In the genomic region with DNA sequence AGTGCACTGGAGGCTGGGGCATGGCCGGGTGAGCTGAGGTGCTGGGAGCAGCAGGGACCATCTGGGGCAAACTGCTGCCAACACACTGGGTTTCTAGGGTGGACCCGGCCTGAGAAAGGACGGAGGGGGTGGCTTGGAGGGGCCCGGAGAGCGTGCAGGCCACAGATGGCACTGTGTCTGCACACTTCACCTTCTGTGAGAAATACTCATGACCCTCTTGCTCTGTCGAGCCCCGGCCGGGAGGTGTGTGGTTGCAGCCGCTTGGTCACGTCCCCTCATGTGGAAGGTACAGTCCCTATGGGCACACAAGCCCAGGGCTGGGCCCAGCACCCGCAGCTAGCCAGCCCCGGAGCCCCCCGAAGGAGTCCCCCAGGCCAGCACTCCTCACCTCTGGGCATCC, we compare ENCODE assay signal across 11 cellular contexts. TPM values are rescaled to one million over a fixed set of nuclear protein-coding genes. Genes with fewer than 3 reads are reported as not detected.
A peak's percentile ranks its signal among the peaks of the same experiment; 100 is the strongest.
DNase-seq lines count a peak whose midpoint lies in the region; ATAC-seq and TF ChIP-seq lines count a peak whose summit lies in the region.
"Had no signal": no experiment of that assay in that cellular context is flagged by ENCODE, and none has a peak within 500 bp of the region (broad histone marks: within the 10 kb centered on the region; RNA-seq: fewer than 3 reads in every experiment).

No MANE protein-coding gene starts in this region.

- peak overlapping the region; percentile 51 for H3K4me3 Mint-ChIP-seq in CD8-positive, alpha-beta T cell
- H3K4me3 Mint-ChIP-seq in immature natural killer cell (peak overlapping the region; percentile 65 to 76 (median 75)), osteocyte (ENCODE audit: unreplicated experiment) (no peak overlapping the region)
- H3K4me3 Mint-ChIP-seq: activated CD4-positive, alpha-beta memory T cell treated with anti-CD3 and anti-CD28 coated beads, Interleukin-2, amount 10 ng/mL, durations not matched to agents 7 days and 5 days had no signal

- no peaks in the 10 kb centered on the region for H3K27me3 Mint-ChIP-seq in CD8-positive, alpha-beta T cell (ENCODE audit: low read depth)
- peaks cover 0 to 4% (median 2%) of the 10 kb centered on the region in 3 donors for H3K27me3 Mint-ChIP-seq in immature natural killer cell (ENCODE audit: low read depth in 3 of 3)
- H3K27me3 Mint-ChIP-seq in osteocyte (ENCODE audit: unreplicated experiment): peaks cover 43% of the 10 kb centered on the region

- H3K4me1 Mint-ChIP-seq in CD8-positive, alpha-beta T cell (ENCODE audit: low read depth): peaks cover 36% of the 10 kb centered on the region
- H3K4me1 Mint-ChIP-seq in immature natural killer cell (peaks cover 42 to 44% of the 10 kb centered on the region in 2 donors), osteocyte (ENCODE audit: unreplicated experiment) (no peaks in the 10 kb centered on the region)

- H3K4me1 ChIP-seq in CD8-positive, alpha-beta T cell (ENCODE audit: insufficient read depth, low read length): peaks cover 40% of the 10 kb centered on the region
- no peaks in the 10 kb centered on the region for H3K4me1 ChIP-seq in A673 (ENCODE audit: insufficient read depth, low read length, poor library complexity, severe bottlenecking)

- POLR2A ChIA-PET in CD8-positive, alpha-beta T cell (lab: Charles Lee): interaction anchor here (0.6 to 1.6 kb wide), 5 partner anchors 19 to 59 kb away, joined by 3 to 4 read pairs (median 3); no protein-coding TSS in a partner anchor
- POLR2A ChIA-PET in A673 (lab: Charles Lee; ENCODE audit: low non-redundant PET): no interaction called here

- BruUV-seq in A673 (replicated peaks; lab: Mats Ljungman, UMichigan): no TSS peak

- no peaks in the 10 kb centered on the region for H3K27me3 ChIP-seq in CD8-positive, alpha-beta T cell (ENCODE audit: insufficient read depth, low read length)
- H3K27me3 ChIP-seq in A673 (replicated peaks; ENCODE audit: insufficient read depth, low read depth, low read length, poor library complexity): no peaks in the 10 kb centered on the region

- peak; percentile 13 for ATAC-seq in CD8-positive, alpha-beta T cell
- ATAC-seq in GM19463 (IDR thresholded peaks at IDR 0.05; ENCODE audit: unreplicated experiment): peak; percentile 33
- peak; percentile 25 for ATAC-seq in HG03571 (IDR thresholded peaks at IDR 0.05; ENCODE audit: unreplicated experiment)

- H3K27ac ChIP-seq in CD8-positive, alpha-beta T cell (ENCODE audit: low read depth, low read length): no peak overlapping the region
- no peak overlapping the region for H3K27ac ChIP-seq in A673 (ENCODE audit: low read depth, low read length, poor library complexity, severe bottlenecking)

- intact Hi-C loops in CD8-positive, alpha-beta T cell (cut with DNase I, micrococcal nuclease): no loop called here
- intact Hi-C loops in A673 (cut with micrococcal nuclease; ENCODE audit: unreplicated experiment): no loop called here

- H3K4me3 ChIP-seq in CD8-positive, alpha-beta T cell (ENCODE audit: low read depth, low read length): no peak overlapping the region
- H3K4me3 ChIP-seq in A673 (ENCODE audit: low read depth, low read length, poor library complexity, severe bottlenecking): no peak overlapping the region

- no peaks in the 10 kb centered on the region for H3K9me3 Mint-ChIP-seq in CD8-positive, alpha-beta T cell
- H3K9me3 Mint-ChIP-seq in immature natural killer cell: no peaks in the 10 kb centered on the region
- H3K9me3 Mint-ChIP-seq in osteocyte (ENCODE audit: unreplicated experiment): no peaks in the 10 kb centered on the region
- H3K9me3 Mint-ChIP-seq: activated CD4-positive, alpha-beta memory T cell treated with anti-CD3 and anti-CD28 coated beads, Interleukin-2, amount 10 ng/mL, durations not matched to agents 7 days and 5 days had no signal

- CTCF ChIA-PET in CD8-positive, alpha-beta T cell (lab: Charles Lee): interaction anchor here (0.7 kb wide), 1 partner anchor 52 kb away, joined by 3 read pairs; no protein-coding TSS in a partner anchor
- CTCF ChIA-PET in A673 (lab: Charles Lee): no interaction called here

- H3K27ac Mint-ChIP-seq in CD8-positive, alpha-beta T cell: peak overlapping the region; percentile 55
- H3K27ac Mint-ChIP-seq in immature natural killer cell (peak overlapping the region; percentile 42 to 94 (median 66)), osteocyte (ENCODE audit: unreplicated experiment) (no peak overlapping the region)
- H3K27ac Mint-ChIP-seq: activated CD4-positive, alpha-beta memory T cell treated with anti-CD3 and anti-CD28 coated beads, Interleukin-2, amount 10 ng/mL, durations not matched to agents 7 days and 5 days had no signal

- no peaks in the 10 kb centered on the region for H3K9me3 ChIP-seq in CD8-positive, alpha-beta T cell (ENCODE audit: low read length)
- H3K9me3 ChIP-seq in A673 (ENCODE audit: low read depth, low read length, poor library complexity, severe bottlenecking): no peaks in the 10 kb centered on the region

- TF ChIP-seq CTCF in CD8-positive, alpha-beta T cell (IDR thresholded peaks at IDR 0.05): no peak
- TF ChIP-seq CTCF in A673 (conservative IDR thresholded peaks at IDR 0.05; ENCODE audit: low read depth, low read length): no peak
- no peak for TF ChIP-seq CTCF in osteocyte (IDR thresholded peaks at IDR 0.05)

- no peaks in the 10 kb centered on the region for H3K36me3 ChIP-seq in CD8-positive, alpha-beta T cell (ENCODE audit: insufficient read depth, low read length)
- no peaks in the 10 kb centered on the region for H3K36me3 ChIP-seq in A673 (ENCODE audit: insufficient read depth, low read length, poor library complexity, severe bottlenecking)

- DNase-seq in CD8-positive, alpha-beta T cell: no peak
- peak in 1 of 3 donors; percentile 14 for DNase-seq in immature natural killer cell
- DNase-seq in activated CD4-positive, alpha-beta T cell treated with anti-CD3 and anti-CD28 coated beads, Interleukin-2, amount 50 U/mL, for 4 hours: no peak
- no peak for DNase-seq in A673 (ENCODE audit: low spot score)
- DNase-seq in cerebellum (ENCODE audit: low spot score): no peak
- no peak for DNase-seq in osteocyte (ENCODE audit: extremely low spot score, unreplicated experiment)
- DNase-seq: activated CD4-positive, alpha-beta memory T cell treated with anti-CD3 and anti-CD28 coated beads, Interleukin-2, amount 10 ng/mL, durations not matched to agents 7 days and 5 days; NCI-H1436; stimulated activated CD8-positive, alpha-beta memory T cell treated with anti-CD3 and anti-CD28 coated beads, Interleukin-4, amount 100 ng/mL, for 48 hours had no signal

- no peaks in the 10 kb centered on the region for H3K36me3 Mint-ChIP-seq in CD8-positive, alpha-beta T cell
- H3K36me3 Mint-ChIP-seq in immature natural killer cell (no peaks in the 10 kb centered on the region), osteocyte (ENCODE audit: unreplicated experiment) (no peaks in the 10 kb centered on the region)

RNA-seq across cellular contexts. Expression of gene RBM38, which starts 59.7 kb away (rescaled TPM):
- 100 to 1,000 TPM; 739 to 743 TPM for total RNA-seq in CD8-positive, alpha-beta T cell
- polyA plus RNA-seq in immature natural killer cell: 10 to 100 TPM; 43.6 to 89.1 (median 80.4) TPM
- total RNA-seq in A673 (2021): 51.7 and 52.7 TPM in 2 replicates
- total RNA-seq in cerebellum: 11.4 TPM
- 17.8 and 18.8 TPM in 2 replicates for total RNA-seq in osteocyte

Comparison
In these comparisons a context has a peak if more than half of its experiments do, and no peak if none do; other contexts are left out.
1. RNA of gene RBM38, which starts 59.7 kb away (total RNA-seq): 739 to 743 TPM in CD8-positive, alpha-beta T cell; 51.7 to 52.7 TPM in A673, 17.8 to 18.8 TPM in osteocyte and 11.4 TPM in cerebellum (single experiment); every median in the first group is over 10 times any median in the second.
2. Peak in every context shown above with its lines, with median percentiles within 50 percentile points of each other: ATAC-seq.